Comparison of ENCODE assay signal across 1 cellular context in the genomic region with DNA sequence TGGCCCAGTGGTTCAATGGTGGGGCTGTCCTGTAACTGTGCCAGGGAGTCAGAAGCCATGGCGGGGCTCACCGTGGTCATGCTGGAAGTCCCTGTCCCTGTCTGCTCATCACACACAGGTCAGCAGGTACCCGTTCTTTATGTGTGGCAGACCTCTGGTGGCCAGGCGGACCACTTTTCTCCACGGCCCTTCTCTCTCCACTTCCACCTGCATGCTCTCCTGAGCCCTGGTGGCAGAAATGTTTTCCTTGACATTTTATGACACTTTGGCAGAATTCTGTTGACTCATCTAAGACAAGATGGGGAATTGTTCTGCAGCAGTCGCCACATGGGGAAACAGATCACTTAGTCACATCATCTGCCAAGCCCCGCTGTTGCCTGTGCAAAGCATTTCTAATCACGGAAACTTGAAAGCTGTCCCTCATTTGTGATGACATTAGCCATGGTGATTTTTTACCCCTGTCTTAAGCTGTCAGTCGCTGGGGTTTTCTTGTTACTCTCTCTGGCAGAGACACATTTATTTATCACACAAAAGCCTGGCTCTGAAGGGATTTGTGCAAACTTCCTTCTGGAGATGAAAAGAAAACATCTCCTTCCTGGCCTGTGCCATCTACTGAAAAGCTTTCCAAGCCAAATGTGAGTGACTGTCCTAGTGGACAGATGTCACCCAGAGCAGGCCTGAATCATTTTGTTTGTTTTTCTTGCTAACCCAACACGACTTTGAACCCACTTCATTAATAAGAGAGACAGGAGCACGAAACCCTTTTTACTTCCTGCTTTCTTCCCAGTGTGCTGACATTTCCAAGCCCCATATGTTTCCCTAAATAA.
TF ChIP-seq lines count a peak whose summit lies in the region.

No MANE protein-coding gene starts in this region.

TF ChIP-seq in K562, 482 proteins besides CTCF, POLR2A, EP300 and RAD21 (continued from another document):
- TF ChIP-seq, protein P1, sequence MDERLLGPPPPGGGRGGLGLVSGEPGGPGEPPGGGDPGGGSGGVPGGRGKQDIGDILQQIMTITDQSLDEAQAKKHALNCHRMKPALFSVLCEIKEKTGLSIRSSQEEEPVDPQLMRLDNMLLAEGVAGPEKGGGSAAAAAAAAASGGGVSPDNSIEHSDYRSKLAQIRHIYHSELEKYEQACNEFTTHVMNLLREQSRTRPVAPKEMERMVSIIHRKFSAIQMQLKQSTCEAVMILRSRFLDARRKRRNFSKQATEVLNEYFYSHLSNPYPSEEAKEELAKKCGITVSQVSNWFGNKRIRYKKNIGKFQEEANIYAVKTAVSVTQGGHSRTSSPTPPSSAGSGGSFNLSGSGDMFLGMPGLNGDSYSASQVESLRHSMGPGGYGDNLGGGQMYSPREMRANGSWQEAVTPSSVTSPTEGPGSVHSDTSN (CRISPR knock-in tag; IDR thresholded peaks at IDR 0.05; ENCODE audit: low read depth) = no peak
- TF ChIP-seq, protein P1 (tag; conservative IDR thresholded peaks at IDR 0.05; ENCODE audit: low read depth) = peak; percentile 50
- TF ChIP-seq, protein P2, sequence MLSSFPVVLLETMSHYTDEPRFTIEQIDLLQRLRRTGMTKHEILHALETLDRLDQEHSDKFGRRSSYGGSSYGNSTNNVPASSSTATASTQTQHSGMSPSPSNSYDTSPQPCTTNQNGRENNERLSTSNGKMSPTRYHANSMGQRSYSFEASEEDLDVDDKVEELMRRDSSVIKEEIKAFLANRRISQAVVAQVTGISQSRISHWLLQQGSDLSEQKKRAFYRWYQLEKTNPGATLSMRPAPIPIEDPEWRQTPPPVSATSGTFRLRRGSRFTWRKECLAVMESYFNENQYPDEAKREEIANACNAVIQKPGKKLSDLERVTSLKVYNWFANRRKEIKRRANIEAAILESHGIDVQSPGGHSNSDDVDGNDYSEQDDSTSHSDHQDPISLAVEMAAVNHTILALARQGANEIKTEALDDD (IDR thresholded peaks at IDR 0.05) = no peak
- no peak for TF ChIP-seq SIN3A (IDR thresholded peaks at IDR 0.05; ENCODE audit: borderline replicate concordance in 2 of 2, control insufficient read depth in 1 of 2, low read depth in 2 of 2, low read length in 2 of 2)
- no peak for TF ChIP-seq ZBED1 (IDR thresholded peaks at IDR 0.05)
- no peak for TF ChIP-seq NEUROD1 (IDR thresholded peaks at IDR 0.05; ENCODE audit: borderline replicate concordance, low read depth, low read length, partially characterized antibody)
- TF ChIP-seq GABPA (tag; conservative IDR thresholded peaks at IDR 0.05; ENCODE audit: low read depth) = no peak
- TF ChIP-seq, protein P3, sequence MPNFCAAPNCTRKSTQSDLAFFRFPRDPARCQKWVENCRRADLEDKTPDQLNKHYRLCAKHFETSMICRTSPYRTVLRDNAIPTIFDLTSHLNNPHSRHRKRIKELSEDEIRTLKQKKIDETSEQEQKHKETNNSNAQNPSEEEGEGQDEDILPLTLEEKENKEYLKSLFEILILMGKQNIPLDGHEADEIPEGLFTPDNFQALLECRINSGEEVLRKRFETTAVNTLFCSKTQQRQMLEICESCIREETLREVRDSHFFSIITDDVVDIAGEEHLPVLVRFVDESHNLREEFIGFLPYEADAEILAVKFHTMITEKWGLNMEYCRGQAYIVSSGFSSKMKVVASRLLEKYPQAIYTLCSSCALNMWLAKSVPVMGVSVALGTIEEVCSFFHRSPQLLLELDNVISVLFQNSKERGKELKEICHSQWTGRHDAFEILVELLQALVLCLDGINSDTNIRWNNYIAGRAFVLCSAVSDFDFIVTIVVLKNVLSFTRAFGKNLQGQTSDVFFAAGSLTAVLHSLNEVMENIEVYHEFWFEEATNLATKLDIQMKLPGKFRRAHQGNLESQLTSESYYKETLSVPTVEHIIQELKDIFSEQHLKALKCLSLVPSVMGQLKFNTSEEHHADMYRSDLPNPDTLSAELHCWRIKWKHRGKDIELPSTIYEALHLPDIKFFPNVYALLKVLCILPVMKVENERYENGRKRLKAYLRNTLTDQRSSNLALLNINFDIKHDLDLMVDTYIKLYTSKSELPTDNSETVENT (CRISPR knock-in tag; IDR thresholded peaks at IDR 0.05) = no peak
- TF ChIP-seq RUNX1 (IDR thresholded peaks at IDR 0.05; ENCODE audit: low read depth) = no peak
- peak; percentile 38; the same call in 1 of the 2 replicates for TF ChIP-seq TEAD2 (tag; IDR thresholded peaks at IDR 0.05)
- TF ChIP-seq, protein P4, sequence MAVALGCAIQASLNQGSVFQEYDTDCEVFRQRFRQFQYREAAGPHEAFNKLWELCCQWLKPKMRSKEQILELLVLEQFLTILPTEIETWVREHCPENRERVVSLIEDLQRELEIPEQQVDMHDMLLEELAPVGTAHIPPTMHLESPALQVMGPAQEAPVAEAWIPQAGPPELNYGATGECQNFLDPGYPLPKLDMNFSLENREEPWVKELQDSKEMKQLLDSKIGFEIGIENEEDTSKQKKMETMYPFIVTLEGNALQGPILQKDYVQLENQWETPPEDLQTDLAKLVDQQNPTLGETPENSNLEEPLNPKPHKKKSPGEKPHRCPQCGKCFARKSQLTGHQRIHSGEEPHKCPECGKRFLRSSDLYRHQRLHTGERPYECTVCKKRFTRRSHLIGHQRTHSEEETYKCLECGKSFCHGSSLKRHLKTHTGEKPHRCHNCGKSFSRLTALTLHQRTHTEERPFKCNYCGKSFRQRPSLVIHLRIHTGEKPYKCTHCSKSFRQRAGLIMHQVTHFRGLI (CRISPR knock-in tag; IDR thresholded peaks at IDR 0.05) = no peak
- no peak for TF ChIP-seq GATAD2A (IDR thresholded peaks at IDR 0.05)
- no peak for TF ChIP-seq ZNF75A (CRISPR knock-in tag; IDR thresholded peaks at IDR 0.05)
- TF ChIP-seq FOXM1 (IDR thresholded peaks at IDR 0.05; ENCODE audit: low read depth) = no peak
- no peak for TF ChIP-seq FOXM1 (CRISPR knock-in tag; IDR thresholded peaks at IDR 0.05; ENCODE audit: low read depth)
- TF ChIP-seq RBM34 (IDR thresholded peaks at IDR 0.05; ENCODE audit: borderline replicate concordance, insufficient read depth, low read length) = no peak
- peak; percentile 34; the same call in 1 of the 2 replicates for TF ChIP-seq ZNF316 (IDR thresholded peaks at IDR 0.05)
TF ChIP-seq in K562: peak in this region for 6.
